In the genomic region with DNA sequence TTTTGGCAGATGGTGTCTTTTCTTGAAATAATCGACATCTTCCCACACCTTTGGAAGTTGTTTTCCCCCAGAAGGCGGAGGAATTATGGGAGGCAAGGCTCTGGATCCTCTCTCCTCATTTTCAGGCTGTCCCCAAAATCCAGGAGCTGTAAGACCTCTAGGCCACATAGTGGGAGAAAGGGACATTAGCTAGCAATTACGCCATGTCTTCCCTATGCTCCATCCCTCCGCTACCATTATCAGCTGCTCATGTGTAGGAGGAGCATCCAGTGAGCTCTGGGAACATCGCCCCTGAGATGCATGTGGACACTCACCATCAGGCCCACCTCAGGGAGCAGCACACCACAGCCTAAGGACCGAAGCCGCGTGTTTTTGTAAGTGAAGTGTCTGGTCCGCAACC, we compare ENCODE assay signal across 19 cellular contexts.
DNase-seq lines count a peak whose midpoint lies in the region; ATAC-seq and TF ChIP-seq lines count a peak whose summit lies in the region.
"Had no signal": no experiment of that assay in that cellular context is flagged by ENCODE, and none has a peak within 500 bp of the region (broad histone marks: within the 10 kb centered on the region; RNA-seq: fewer than 3 reads in every experiment).

No MANE protein-coding gene starts in this region.

- no peak for ATAC-seq in lung (ENCODE audit: insufficient read depth, low FRiP score)
- ATAC-seq: CD8-positive, alpha-beta T cell; GM12878; HCT116 had no signal

- H3K27ac ChIP-seq in esophagus muscularis mucosa (replicated peaks in 1 of 4) (no peak overlapping the region), lung (ENCODE audit: low read depth in 1 of 2, low read length in 1 of 2) (no peak overlapping the region)
- H3K27ac ChIP-seq: BLaER1, C4-2B, GM23248 had no signal

- no peaks in the 10 kb centered on the region for H3K9me3 ChIP-seq in esophagus muscularis mucosa
- peaks cover 0 to 9% of the 10 kb centered on the region in 2 donors for H3K9me3 ChIP-seq in lung (ENCODE audit: control insufficient read depth in 2 of 2, insufficient read depth in 1 of 2, low read length in 1 of 2)
- H3K9me3 ChIP-seq: BLaER1, Caco-2 had no signal

- DNase-seq in esophagus muscularis mucosa (ENCODE audit: extremely low spot score), result peak; percentile 57
- DNase-seq in lung (ENCODE audit: low spot score), result peak; percentile 11
- peak; percentile 21 for DNase-seq in osteocyte (ENCODE audit: extremely low spot score, unreplicated experiment)
- DNase-seq in G401 (ENCODE audit: low spot score), result no peak
- DNase-seq in HPDE6-E6E7 (ENCODE audit: extremely low spot score), result no peak
- no peak for DNase-seq in 8988T
- DNase-seq: Caco-2; CD4-positive, CD25-positive, alpha-beta regulatory T cell; CD8-positive, alpha-beta T cell; DMS153; DND-41; GDM1; GM23248; H9 had no signal

- WGBS in esophagus muscularis mucosa, result 81% methylated on average over 9 of the region's 9 CpGs
- 79 to 93% methylated on average over 9 of the region's 9 CpGs for WGBS in lung, 2 donors

- no peaks in the 10 kb centered on the region for H3K36me3 Mint-ChIP-seq in osteocyte (ENCODE audit: unreplicated experiment)
- H3K36me3 Mint-ChIP-seq: CD4-positive, CD25-positive, alpha-beta regulatory T cell; CD8-positive, alpha-beta T cell had no signal

- no peaks in the 10 kb centered on the region for H3K4me1 Mint-ChIP-seq in osteocyte (ENCODE audit: unreplicated experiment)
- H3K4me1 Mint-ChIP-seq: B cell; CD4-positive, CD25-positive, alpha-beta regulatory T cell had no signal

- H3K4me1 ChIP-seq in esophagus muscularis mucosa (no peaks in the 10 kb centered on the region), lung (ENCODE audit: control insufficient read depth in 2 of 2, insufficient read depth in 2 of 2, low read length in 2 of 2) (no peaks in the 10 kb centered on the region)
- H3K4me1 ChIP-seq: BLaER1, Caco-2 had no signal

- H3K36me3 ChIP-seq in esophagus muscularis mucosa, result no peaks in the 10 kb centered on the region
- H3K36me3 ChIP-seq in lung (ENCODE audit: control insufficient read depth in 2 of 2, insufficient read depth in 2 of 2, low read length in 2 of 2), result no peaks in the 10 kb centered on the region
- H3K36me3 ChIP-seq: BLaER1 had no signal

- intact Hi-C loops in esophagus muscularis mucosa (cut with DNase I), result no loop called here

- H3K4me3 ChIP-seq in esophagus muscularis mucosa (no peak overlapping the region), lung (no peak overlapping the region)
- H3K4me3 ChIP-seq: BLaER1, GM12878, GM23248 had no signal

- no peaks in the 10 kb centered on the region for H3K27me3 Mint-ChIP-seq in osteocyte (ENCODE audit: unreplicated experiment)

- H3K27me3 ChIP-seq in esophagus muscularis mucosa, result peaks cover 0 to 40% (median 2%) of the 10 kb centered on the region in 4 donors
- H3K27me3 ChIP-seq in lung (ENCODE audit: control insufficient read depth, insufficient read depth), result no peaks in the 10 kb centered on the region
- H3K27me3 ChIP-seq: BLaER1 had no signal

- in situ Hi-C loops in G401 (cut with HindIII; ENCODE audit: low sequenced_read_pairs), result no loop called here

- H3K4me3 Mint-ChIP-seq in osteocyte (ENCODE audit: unreplicated experiment), result no peak overlapping the region
- H3K4me3 Mint-ChIP-seq: B cell; CD4-positive, CD25-positive, alpha-beta regulatory T cell; CD8-positive, alpha-beta T cell; H9 had no signal

- TF ChIP-seq CTCF in esophagus muscularis mucosa (IDR thresholded peaks at IDR 0.05) (no peak), lung (IDR thresholded peaks at IDR 0.05; ENCODE audit: control extremely low read depth, extremely low read depth) (no peak), osteocyte (IDR thresholded peaks at IDR 0.05) (no peak)

- TF ChIP-seq EP300 in esophagus muscularis mucosa (IDR thresholded peaks at IDR 0.05), result no peak

- H3K9me3 Mint-ChIP-seq in osteocyte (ENCODE audit: unreplicated experiment), result peaks cover 45% of the 10 kb centered on the region
- H3K9me3 Mint-ChIP-seq: CD4-positive, CD25-positive, alpha-beta regulatory T cell; CD8-positive, alpha-beta T cell; H9 had no signal

- no peak overlapping the region for H3K27ac Mint-ChIP-seq in osteocyte (ENCODE audit: unreplicated experiment)
- H3K27ac Mint-ChIP-seq: B cell; CD4-positive, CD25-positive, alpha-beta regulatory T cell; CD8-positive, alpha-beta T cell; H9 had no signal

- TF ChIP-seq POLR2A in esophagus muscularis mucosa (IDR thresholded peaks at IDR 0.05; ENCODE audit: low read depth), result no peak

Comparison
In these comparisons a context has a peak if more than half of its experiments do, and no peak if none do; other contexts are left out.
1. DNase-seq: peak in esophagus muscularis mucosa (single experiment), lung (single experiment) and osteocyte (single experiment); none in G401 (single experiment), HPDE6-E6E7 (single experiment) and 8988T (single experiment).